In genomic region chr9:97921959-97922905, GRCh38 we compare ENCODE assay signal across 8 cellular contexts. TPM values are rescaled to one million over a fixed set of nuclear protein-coding genes. Genes with fewer than 3 reads are reported as not detected.
A peak's percentile ranks its signal among the peaks of the same experiment; 100 is the strongest.
DNase-seq lines count a peak whose midpoint lies in the region; ATAC-seq, FAIRE-seq and TF ChIP-seq lines count a peak whose summit lies in the region.

Gene TRMO (minus strand): TSS chr9:97922500. CDS start chr9:97922493, 7 bp downstream.

- FAIRE-seq in keratinocyte (lab: Jason Lieb, UNC) = peak; percentile 71

- no peaks in the 10 kb centered on the region for H3K79me2 ChIP-seq in keratinocyte (ENCODE audit: control insufficient read depth, insufficient read depth, low read length)

- dilution Hi-C loops in keratinocyte (cut with MboI; ENCODE audit: extremely low pct_ligation_motif_present, low sequenced_read_pairs) = no loop called here

- H3K9ac ChIP-seq in keratinocyte (ENCODE audit: control insufficient read depth, extremely low read depth, insufficient read depth, low read length) = peak within 1 kb of the TSS; percentile 96

- no peaks in the 10 kb centered on the region for H3K9me3 ChIP-seq in keratinocyte (ENCODE audit: control insufficient read depth, low read depth, low read length)

- H3K27me3 ChIP-seq in keratinocyte (ENCODE audit: control insufficient read depth, extremely low read depth, insufficient read depth, low read length) = no peaks in the 10 kb centered on the region

- peak within 1 kb of the TSS; percentile 98 for H3K27ac ChIP-seq in keratinocyte (ENCODE audit: control insufficient read depth, insufficient read depth, low read length)

- peak within 1 kb of the TSS; percentile 96 for H3K4me2 ChIP-seq in keratinocyte (ENCODE audit: control insufficient read depth, extremely low read depth, insufficient read depth, low read depth, low read length)

- H3K4me1 ChIP-seq in keratinocyte (ENCODE audit: control insufficient read depth, extremely low read depth, insufficient read depth, low read length) = peaks cover 30% of the 10 kb centered on the region

- H2AFZ ChIP-seq in keratinocyte (ENCODE audit: control insufficient read depth, low read length) = peak within 1 kb of the TSS; percentile 96

- H3K36me3 ChIP-seq in keratinocyte (ENCODE audit: control insufficient read depth in 2 of 2, extremely low read depth in 1 of 2, insufficient read depth in 2 of 2, low read length in 2 of 2) = no peaks in the 10 kb centered on the region

- H3K9me1 ChIP-seq in keratinocyte (ENCODE audit: control insufficient read depth, extremely low read depth, insufficient read depth, low read length) = no peaks in the 10 kb centered on the region

- H4K20me1 ChIP-seq in keratinocyte (ENCODE audit: control insufficient read depth, extremely low read depth, insufficient read depth, low read length) = no peaks in the 10 kb centered on the region

- peak within 1 kb of the TSS; percentile 63 to 91 (median 84) for H3K4me3 ChIP-seq in keratinocyte (ENCODE audit: control insufficient read depth in 2 of 3, extremely low read depth in 1 of 3, insufficient read depth in 2 of 3, low read depth in 1 of 3, low read length in 3 of 3)

- DNase-seq in AML-193 (lab: John Stamatoyannopoulos, UW) (peak; percentile 88 to 89), NCI-H446 (lab: John Stamatoyannopoulos, UW) (peak; percentile 71 to 95), cerebellar cortex (ENCODE audit: low spot score) (peak; percentile 98), keratinocyte (ENCODE audit: low read depth, low spot score) (peak; percentile 95)
- DNase-seq in stimulated activated CD4-positive, alpha-beta T cell treated with anti-CD3 and anti-CD28 coated beads, Interleukin-15, amount 100 ng/mL, for 1 hour (ENCODE audit: low read depth in 1 of 2, low spot score in 1 of 2) = peak; percentile 96 to 97

- ATAC-seq in GM19035 (IDR thresholded peaks at IDR 0.05; ENCODE audit: unreplicated experiment) (peak; percentile 86), HG03354 (IDR thresholded peaks at IDR 0.05; ENCODE audit: poor library complexity, severe bottlenecking, unreplicated experiment) (peak; percentile 83)
- peak; percentile 77 to 81 for ATAC-seq in activated CD4-positive, CD25-positive, alpha-beta regulatory T cell treated with anti-CD3 and anti-CD28 coated beads, Interleukin-2, amount 50 U/mL, for 24 hours

- TF ChIP-seq CTCF in keratinocyte (optimal IDR thresholded peaks at IDR 0.05 in 1 of 3, IDR thresholded peaks at IDR 0.05 in 1 of 3, conservative IDR thresholded peaks at IDR 0.05 in 1 of 3; ENCODE audit: extremely low read depth in 1 of 3, insufficient read depth in 2 of 3, low read length in 3 of 3) = peak; percentile 63 to 79 (median 68)

RNA-seq across cellular contexts. Expression of gene TRMO, which starts in this region (rescaled TPM):
- 13.9 to 19.4 TPM (median 17.0 TPM) in 3 replicates for polyA plus RNA-seq in keratinocyte
- 13.0 TPM for polyA plus RNA-seq in keratinocyte (2011; ENCODE audit: low read depth)
- 10.3 and 22.5 TPM in 2 replicates for polyA plus RNA-seq in keratinocyte (2011; cell fraction: cytosol; rRNA removed)
- polyA plus RNA-seq in keratinocyte (2011; cell fraction: nucleus; rRNA removed) = 21.1 and 22.6 TPM in 2 replicates
- 9.4 and 11.3 TPM in 2 replicates for polyA plus RNA-seq in keratinocyte (2012; ENCODE audit: low replicate concordance)
- 6.7 to 13.3 TPM (median 6.7 TPM) in 3 replicates for polyA minus RNA-seq in keratinocyte
- polyA minus RNA-seq in keratinocyte (2011; cell fraction: cytosol; rRNA and poly(A)+ RNA removed) = 5.9 TPM
- 5.5 and 9.4 TPM in 2 replicates for polyA minus RNA-seq in keratinocyte (2011; cell fraction: nucleus; rRNA and poly(A)+ RNA removed)

Comparison
In these comparisons a context has a peak if more than half of its experiments do, and no peak if none do; other contexts are left out.
1. Peak in every context shown above with its lines: DNase-seq, ATAC-seq, H3K4me3 ChIP-seq and H3K27ac ChIP-seq.